ENCODE assay signal across 10 cellular contexts in the genomic region with DNA sequence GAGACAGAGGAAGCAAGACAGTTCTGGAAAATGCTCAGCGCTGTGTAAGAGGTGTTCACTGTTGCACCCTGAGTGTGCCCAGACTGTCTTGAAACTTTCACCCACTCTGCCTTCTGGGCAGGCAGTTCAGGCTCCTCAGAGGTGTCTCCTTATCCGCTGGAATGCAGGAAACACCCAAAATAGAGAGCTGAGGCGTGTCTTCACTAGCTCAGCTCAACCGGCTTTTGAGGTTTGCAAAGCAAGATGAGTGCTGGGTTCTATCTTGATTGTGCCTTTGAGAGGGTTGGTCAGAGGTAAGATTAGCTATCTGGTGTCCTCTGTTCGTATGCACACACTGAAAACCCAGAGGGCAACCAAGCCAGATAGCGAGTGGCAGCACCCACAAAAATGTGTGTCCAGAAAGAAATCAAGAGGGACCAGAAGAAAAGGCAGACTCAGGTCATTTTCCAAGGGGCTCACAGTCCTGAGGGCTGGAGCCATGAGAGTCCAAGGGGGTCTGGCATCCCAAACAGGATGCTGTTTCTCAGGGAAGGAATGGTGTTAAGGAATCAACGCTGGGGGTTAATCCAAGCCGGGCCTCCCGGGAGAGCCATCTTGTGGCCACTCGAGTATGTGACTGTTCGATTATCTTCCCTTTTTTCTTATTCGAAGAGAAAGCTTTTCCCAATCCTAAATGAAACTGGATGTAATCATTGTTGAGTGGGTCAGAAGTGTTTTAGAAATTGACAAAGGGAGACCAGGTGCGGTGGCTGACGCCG. TPM values are rescaled to one million over a fixed set of nuclear protein-coding genes. Genes with fewer than 3 reads are reported as not detected.
A peak's percentile ranks its signal among the peaks of the same experiment; 100 is the strongest.
DNase-seq lines count a peak whose midpoint lies in the region; ATAC-seq and TF ChIP-seq lines count a peak whose summit lies in the region.
"Had no signal": no experiment of that assay in that cellular context is flagged by ENCODE, and none has a peak within 500 bp of the region (broad histone marks: within the 10 kb centered on the region; RNA-seq: fewer than 3 reads in every experiment).

No MANE protein-coding gene starts in this region.

- no peak overlapping the region for H2BK120ac ChIP-seq in IMR-90 (ENCODE audit: low read depth, low read length)
- H2BK120ac ChIP-seq in mesendoderm (ENCODE audit: low read depth, low read length) = no peak overlapping the region

- no peak overlapping the region for H3K27ac ChIP-seq in IMR-90 (ENCODE audit: insufficient read depth, low read length)
- H3K27ac ChIP-seq in mesendoderm (ENCODE audit: low read depth, low read length) = no peak overlapping the region
- H3K27ac ChIP-seq: gastrocnemius medialis had no signal

- H3K27me3 ChIP-seq in BE2C = no peaks in the 10 kb centered on the region
- peaks cover 1% of the 10 kb centered on the region; the same call in 1 of the 2 replicates for H3K27me3 ChIP-seq in IMR-90 (ENCODE audit: control insufficient read depth, insufficient read depth, low read length)
- no peaks in the 10 kb centered on the region for H3K27me3 ChIP-seq in mesendoderm (ENCODE audit: insufficient read depth, low read length, poor library complexity)
- H3K27me3 ChIP-seq: gastrocnemius medialis had no signal

- ATAC-seq in IMR-90 (ENCODE audit: low read depth) (peak; percentile 84), HG02571 (IDR thresholded peaks at IDR 0.05; ENCODE audit: unreplicated experiment) (no peak)
- no peak for ATAC-seq in activated CD8-positive, alpha-beta memory T cell treated with anti-CD3 and anti-CD28 coated beads, Interleukin-2, amount 10 ng/mL, durations not matched to agents 7 days and 5 days
- ATAC-seq: gastrocnemius medialis had no signal

- no peak for TF ChIP-seq POLR2A in IMR-90 (IDR thresholded peaks at IDR 0.05; ENCODE audit: low read depth, low read length)

- H3K9ac ChIP-seq in IMR-90 (ENCODE audit: low read depth, low read length) (no peak overlapping the region), mesendoderm (ENCODE audit: low read length) (no peak overlapping the region)

- no peak overlapping the region for H2BK15ac ChIP-seq in IMR-90 (ENCODE audit: low read depth, low read length)
- H2BK15ac ChIP-seq in mesendoderm (replicated peaks; ENCODE audit: low read depth) = no peak overlapping the region

- no peaks in the 10 kb centered on the region for H3K36me3 Mint-ChIP-seq in activated CD8-positive, alpha-beta memory T cell treated with anti-CD3 and anti-CD28 coated beads, Interleukin-2, amount 10 ng/mL, durations not matched to agents 7 days and 5 days

- no peak overlapping the region for H2BK20ac ChIP-seq in IMR-90 (ENCODE audit: low read depth, low read length)

- peaks cover 2% of the 10 kb centered on the region for H3K27me3 Mint-ChIP-seq in activated CD8-positive, alpha-beta memory T cell treated with anti-CD3 and anti-CD28 coated beads, Interleukin-2, amount 10 ng/mL, durations not matched to agents 7 days and 5 days

- no peaks in the 10 kb centered on the region for H3K4me1 ChIP-seq in BE2C
- H3K4me1 ChIP-seq in IMR-90 (ENCODE audit: control insufficient read depth, insufficient read depth, low read length) = no peaks in the 10 kb centered on the region
- peaks cover 1% of the 10 kb centered on the region for H3K4me1 ChIP-seq in mesendoderm (ENCODE audit: control insufficient read depth, low read depth, low read length)
- H3K4me1 ChIP-seq: gastrocnemius medialis had no signal

- no peaks in the 10 kb centered on the region for H3K79me2 ChIP-seq in mesendoderm (ENCODE audit: control insufficient read depth, insufficient read depth, low read length)

- no peak overlapping the region for H3K14ac ChIP-seq in IMR-90 (replicated peaks; ENCODE audit: low read depth, low read length)

- H3K4me1 Mint-ChIP-seq in activated CD8-positive, alpha-beta memory T cell treated with anti-CD3 and anti-CD28 coated beads, Interleukin-2, amount 10 ng/mL, durations not matched to agents 7 days and 5 days = no peaks in the 10 kb centered on the region

- TF ChIP-seq RAD21 in IMR-90 (IDR thresholded peaks at IDR 0.05; ENCODE audit: low read length) = peak; percentile 41; the same call in 1 of the 2 replicates

- dilution Hi-C loops in IMR-90 (cut with HindIII; ENCODE audit: low sequenced_read_pairs, unreplicated experiment) = no loop called here

- no peak overlapping the region for H3K18ac ChIP-seq in IMR-90 (ENCODE audit: low read depth, low read length)
- H3K18ac ChIP-seq in mesendoderm (ENCODE audit: low read length) = peak overlapping the region; percentile 24

- H3K36me3 ChIP-seq in BE2C (no peaks in the 10 kb centered on the region), IMR-90 (ENCODE audit: control insufficient read depth, insufficient read depth, low read length) (no peaks in the 10 kb centered on the region), mesendoderm (ENCODE audit: control insufficient read depth, insufficient read depth, low read length) (no peaks in the 10 kb centered on the region)
- H3K36me3 ChIP-seq: gastrocnemius medialis had no signal

- DNase-seq in BE2C (peak; percentile 18), IMR-90 (peak; percentile 19), cardiac fibroblast (ENCODE audit: low read depth in 2 of 2) (peak; percentile 25 to 26), mesendoderm (peak; percentile 82), NCI-H526 treated with DMSO at 0.1 percent for 48 hours (lab: John Stamatoyannopoulos, UW) (no peak)
- DNase-seq in activated CD4-positive, alpha-beta T cell treated with anti-CD3 and anti-CD28 coated beads for 1 hour = no peak
- no peak for DNase-seq in activated CD8-positive, alpha-beta memory T cell treated with anti-CD3 and anti-CD28 coated beads, Interleukin-2, amount 10 ng/mL, durations not matched to agents 7 days and 5 days
- DNase-seq: gastrocnemius medialis had no signal

- H3K9me3 ChIP-seq in BE2C (no peaks in the 10 kb centered on the region), IMR-90 (ENCODE audit: control insufficient read depth, insufficient read depth, low read length) (no peaks in the 10 kb centered on the region)
- H3K9me3 ChIP-seq: gastrocnemius medialis had no signal

- H3K79me1 ChIP-seq in IMR-90 (ENCODE audit: low read depth in 1 of 2, low read length in 2 of 2) (no peaks in the 10 kb centered on the region), mesendoderm (ENCODE audit: low read length) (no peaks in the 10 kb centered on the region)

- intact Hi-C loops in IMR-90 (cut with micrococcal nuclease) = loop anchor here (1.0 to 5.0 kb wide), 2 partner anchors 470 to 657 kb away; no protein-coding TSS in a partner anchor

- H2BK5ac ChIP-seq in IMR-90 (ENCODE audit: low read depth, low read length, poor library complexity, severe bottlenecking) = no peak overlapping the region
- no peak overlapping the region for H2BK5ac ChIP-seq in mesendoderm (ENCODE audit: low read length)

- no peak overlapping the region for H4K8ac ChIP-seq in IMR-90 (ENCODE audit: low read depth in 2 of 2, low read length in 2 of 2)
- no peak overlapping the region for H4K8ac ChIP-seq in mesendoderm (ENCODE audit: low read depth, low read length)

- no peak overlapping the region for H4K5ac ChIP-seq in IMR-90 (ENCODE audit: low read depth, low read length)
- no peak overlapping the region for H4K5ac ChIP-seq in mesendoderm (ENCODE audit: low read length)

- no peak overlapping the region for H3K27ac Mint-ChIP-seq in activated CD8-positive, alpha-beta memory T cell treated with anti-CD3 and anti-CD28 coated beads, Interleukin-2, amount 10 ng/mL, durations not matched to agents 7 days and 5 days
- H3K27ac Mint-ChIP-seq: activated T-helper 1 cell treated with anti-CD3 and anti-CD28 coated beads, Interleukin-12 subunit alpha, Interleukin-12 subunit beta, Interleukin-2, Interleukin-4 antibody, amounts not matched to agents 30 ng/mL and 10 ng/mL and 1 ng/mL, durations not matched to agents 14 hours and 24 hours and 36 hours had no signal

- POLR2A ChIA-PET in IMR-90 (lab: Charles Lee; ENCODE audit: unreplicated experiment) = no interaction called here

- no peaks in the 10 kb centered on the region for H3K9me1 ChIP-seq in IMR-90 (ENCODE audit: insufficient read depth, low read length)

- no peak overlapping the region for H3K4me2 ChIP-seq in IMR-90 (ENCODE audit: low read depth, low read length)
- H3K4me2 ChIP-seq in mesendoderm (ENCODE audit: low read length) = no peak overlapping the region

- H2AFZ ChIP-seq in IMR-90 (replicated peaks; ENCODE audit: low read length, poor library complexity) = peak overlapping the region; percentile 71

- TF ChIP-seq CTCF in BE2C (IDR thresholded peaks at IDR 0.05; ENCODE audit: low read depth, low read length) = peak; percentile 54
- TF ChIP-seq CTCF in IMR-90 (conservative IDR thresholded peaks at IDR 0.05; ENCODE audit: low read depth, low read length) = peak; percentile 58
- peak; percentile 44 for TF ChIP-seq CTCF in cardiac fibroblast (IDR thresholded peaks at IDR 0.05; ENCODE audit: low read depth, low read length)

- H4K20me1 ChIP-seq in IMR-90 (ENCODE audit: insufficient read depth, low read length) = no peaks in the 10 kb centered on the region

- WGBS in IMR-90 (ENCODE audit: extremely low coverage in 2 of 2, insufficient read length in 1 of 2), 2 experiments = 94% methylated on average over 6 of the region's 15 CpGs; no CpG with 5 or more reads in 1 of the 2 experiments
- WGBS in mesendoderm (ENCODE audit: extremely low coverage, insufficient coverage, low lambda C conversion rate) = no CpG with 5 or more reads among the region's 15 CpGs

- BruUV-seq in IMR-90 (replicated peaks; lab: Mats Ljungman, UMichigan) = no TSS peak

- in situ Hi-C loops in IMR-90 (cut with MboI; ENCODE audit: low sequenced_read_pairs) = no loop called here

- no peaks in the 10 kb centered on the region for H3K9me3 Mint-ChIP-seq in activated CD8-positive, alpha-beta memory T cell treated with anti-CD3 and anti-CD28 coated beads, Interleukin-2, amount 10 ng/mL, durations not matched to agents 7 days and 5 days (ENCODE audit: low read depth)
- H3K9me3 Mint-ChIP-seq: activated T-helper 1 cell treated with anti-CD3 and anti-CD28 coated beads, Interleukin-12 subunit alpha, Interleukin-12 subunit beta, Interleukin-2, Interleukin-4 antibody, amounts not matched to agents 30 ng/mL and 10 ng/mL and 1 ng/mL, durations not matched to agents 14 hours and 24 hours and 36 hours had no signal

- H4K91ac ChIP-seq in IMR-90 (ENCODE audit: insufficient read depth, low read depth, low read length) = no peak overlapping the region

- H3K23ac ChIP-seq in IMR-90 (ENCODE audit: low read depth, low read length) = no peak overlapping the region; the same call in 1 of the 2 replicates
- no peak overlapping the region for H3K23ac ChIP-seq in mesendoderm (ENCODE audit: low read length)

- H2AK5ac ChIP-seq in IMR-90 (ENCODE audit: low read depth, low read length) = no peak overlapping the region
- H2AK5ac ChIP-seq in mesendoderm (ENCODE audit: low read length) = no peak overlapping the region

- H3K4me3 Mint-ChIP-seq in activated CD8-positive, alpha-beta memory T cell treated with anti-CD3 and anti-CD28 coated beads, Interleukin-2, amount 10 ng/mL, durations not matched to agents 7 days and 5 days = no peak overlapping the region
- H3K4me3 Mint-ChIP-seq: activated T-helper 1 cell treated with anti-CD3 and anti-CD28 coated beads, Interleukin-12 subunit alpha, Interleukin-12 subunit beta, Interleukin-2, Interleukin-4 antibody, amounts not matched to agents 30 ng/mL and 10 ng/mL and 1 ng/mL, durations not matched to agents 14 hours and 24 hours and 36 hours had no signal

- CTCF ChIA-PET in IMR-90 (lab: Yijun Ruan, JAX) = interaction anchor here (0.6 to 1.9 kb wide), 7 partner anchors 10 to 658 kb away, joined by 3 to 12 read pairs (median 3); no protein-coding TSS in a partner anchor
- CTCF ChIA-PET in activated CD8-positive, alpha-beta memory T cell treated with anti-CD3 and anti-CD28 coated beads, Interleukin-2, amount 10 ng/mL, durations not matched to agents 7 days and 5 days (lab: Charles Lee) = interaction anchor here (1.0 kb wide), 1 partner anchor 12 kb away, joined by 3 read pairs; no protein-coding TSS in a partner anchor

- H3K4me3 ChIP-seq in BE2C (ENCODE audit: low read depth, low read length) (no peak overlapping the region), IMR-90 (ENCODE audit: insufficient read depth, low read depth, low read length) (no peak overlapping the region), cardiac fibroblast (replicated peaks in 1 of 2; ENCODE audit: low read depth in 2 of 2, low read length in 2 of 2) (no peak overlapping the region), mesendoderm (ENCODE audit: low read length) (no peak overlapping the region)
- H3K4me3 ChIP-seq: gastrocnemius medialis had no signal

- H3K56ac ChIP-seq in IMR-90 (ENCODE audit: extremely low read depth, insufficient read depth, low read length) (no peak overlapping the region), mesendoderm (ENCODE audit: low read length) (peak overlapping the region; percentile 0)

- no peak overlapping the region for H2AK9ac ChIP-seq in IMR-90 (replicated peaks; ENCODE audit: low read depth, low read length, poor library complexity)

- no peak overlapping the region for H3K4ac ChIP-seq in IMR-90 (ENCODE audit: low read depth, low read length)
- H3K4ac ChIP-seq in mesendoderm (ENCODE audit: low read depth, low read length) = no peak overlapping the region

RNA-seq across cellular contexts. Expression of a gene that starts 47.1 kb away (rescaled TPM):
- 60.5 TPM for polyA plus RNA-seq in BE2C (2012; ENCODE audit: insufficient read depth, insufficient read length, low read depth)
- 15.8 and 18.6 TPM in 2 replicates for total RNA-seq in IMR-90 (2012; rRNA removed)
- 40.5 and 44.9 TPM in 2 replicates for polyA plus RNA-seq in IMR-90 (2012; rRNA removed)
- 13.1 and 30.1 TPM in 2 replicates for polyA plus RNA-seq in IMR-90 (2012; cell fraction: cytosol; rRNA removed)
- 165 and 239 TPM in 2 replicates for polyA plus RNA-seq in IMR-90 (2012; cell fraction: nucleus; rRNA removed; ENCODE audit: low replicate concordance)
- 2.1 TPM for polyA plus RNA-seq in mesendoderm (2013, experiment 1 of 2)
- polyA plus RNA-seq in mesendoderm (2013, experiment 2 of 2) = 2.1 TPM
- not detected for total RNA-seq in activated CD8-positive, alpha-beta memory T cell treated with anti-CD3 and anti-CD28 coated beads, Interleukin-2, amount 10 ng/mL, durations not matched to agents 7 days and 5 days
- total RNA-seq: activated T-helper 1 cell treated with anti-CD3 and anti-CD28 coated beads, Interleukin-12 subunit alpha, Interleukin-12 subunit beta, Interleukin-2, Interleukin-4 antibody, amounts not matched to agents 30 ng/mL and 10 ng/mL and 1 ng/mL, durations not matched to agents 14 hours and 24 hours and 36 hours had no signal

Comparison
In these comparisons a context has a peak if more than half of its experiments do, and no peak if none do; other contexts are left out.
1. DNase-seq: peak in BE2C (single experiment), IMR-90 (single experiment), cardiac fibroblast (2 of 2) and mesendoderm (single experiment); none in activated CD4-positive, alpha-beta T cell treated with anti-CD3 and anti-CD28 coated beads for 1 hour (single experiment), NCI-H526 treated with DMSO at 0.1 percent for 48 hours (single experiment) and activated CD8-positive, alpha-beta memory T cell treated with anti-CD3 and anti-CD28 coated beads, Interleukin-2, amount 10 ng/mL, durations not matched to agents 7 days and 5 days (single experiment).
2. RNA of a gene that starts 47.1 kb away (total RNA-seq): 15.8 to 18.6 TPM in IMR-90; not detected in activated CD8-positive, alpha-beta memory T cell treated with anti-CD3 and anti-CD28 coated beads, Interleukin-2, amount 10 ng/mL, durations not matched to agents 7 days and 5 days; every median in the first group is over 10 times any median in the second.
3. Peak in every context shown above with its lines, with median percentiles within 50 percentile points of each other: CTCF ChIP-seq.